19 cellular contexts compared by ENCODE assay signal in the genomic region with DNA sequence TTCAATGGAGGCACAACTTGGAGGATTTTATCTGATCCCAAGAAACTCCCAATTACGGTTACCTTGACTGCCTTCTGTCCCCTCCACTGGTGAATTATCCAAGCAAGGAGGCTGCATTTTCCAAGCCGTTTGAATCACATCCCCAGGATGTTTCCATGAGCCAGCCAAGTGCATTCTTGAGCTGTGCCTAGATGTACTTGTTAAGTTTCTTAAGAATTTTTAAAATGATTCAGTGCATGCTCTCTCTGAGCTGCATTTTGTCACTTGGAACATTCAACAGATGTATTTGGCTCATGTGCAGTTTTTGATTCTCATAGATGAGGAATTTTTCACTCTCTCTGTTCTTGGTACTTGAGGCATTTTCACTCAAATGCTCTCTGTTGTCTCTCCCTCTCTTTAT.
DNase-seq lines count a peak whose midpoint lies in the region; ATAC-seq and TF ChIP-seq lines count a peak whose summit lies in the region.
"Had no signal": no experiment of that assay in that cellular context is flagged by ENCODE, and none has a peak within 500 bp of the region (broad histone marks: within the 10 kb centered on the region; RNA-seq: fewer than 3 reads in every experiment).

No MANE protein-coding gene starts in this region.

- peak; percentile 56 for DNase-seq in EL
- DNase-seq in astrocyte of the hippocampus (ENCODE audit: low read depth, low spot score) = peak; percentile 22
- DNase-seq in foreskin fibroblast = peak; percentile 9 to 58
- DNase-seq in superior temporal gyrus (ENCODE audit: extremely low spot score) = peak; percentile 47
- no peak for DNase-seq in NCI-H2196 (lab: John Stamatoyannopoulos, UW; ENCODE audit: unreplicated experiment)
- no peak for DNase-seq in posterior vena cava (ENCODE audit: low spot score)
- DNase-seq: activated CD4-positive, alpha-beta T cell treated with anti-CD3 and anti-CD28 coated beads for 36 hours; activated gamma-delta T cell treated with Interleukin-2 at 50 U/mL for 16 hours; AML-193; colonic mucosa; head of caudate nucleus; islet precursor cell; Kasumi-1; natural killer cell; NCI-H1105; NCI-H524; tibial artery had no signal

- ATAC-seq in GM18867 (IDR thresholded peaks at IDR 0.05; ENCODE audit: unreplicated experiment) = no peak
- no peak for ATAC-seq in GM18907 (IDR thresholded peaks at IDR 0.05; ENCODE audit: unreplicated experiment)
- ATAC-seq: activated CD4-positive, alpha-beta T cell treated with anti-CD3 and anti-CD28 coated beads for 36 hours; natural killer cell had no signal

- H3K4me3 ChIP-seq in foreskin fibroblast (ENCODE audit: low read depth in 1 of 2, low read length in 2 of 2) = no peak overlapping the region
- H3K4me3 ChIP-seq: colonic mucosa, tibial artery had no signal

- TF ChIP-seq CTCF in foreskin fibroblast (IDR thresholded peaks at IDR 0.05; ENCODE audit: low read depth, low read length) = no peak

- intact Hi-C loops in posterior vena cava (cut with DNase I) = loop anchor here in 1 of 2 donors (10.0 kb wide), 1 partner anchor 52 kb away; no protein-coding TSS in a partner anchor

Comparison
In these comparisons a context has a peak if more than half of its experiments do, and no peak if none do; other contexts are left out.
1. DNase-seq: peak in EL (single experiment), astrocyte of the hippocampus (single experiment), foreskin fibroblast (2 of 2) and superior temporal gyrus (single experiment); none in NCI-H2196 (single experiment) and posterior vena cava (single experiment).